ENCODE assay signal across 1 cellular context in the genomic region with DNA sequence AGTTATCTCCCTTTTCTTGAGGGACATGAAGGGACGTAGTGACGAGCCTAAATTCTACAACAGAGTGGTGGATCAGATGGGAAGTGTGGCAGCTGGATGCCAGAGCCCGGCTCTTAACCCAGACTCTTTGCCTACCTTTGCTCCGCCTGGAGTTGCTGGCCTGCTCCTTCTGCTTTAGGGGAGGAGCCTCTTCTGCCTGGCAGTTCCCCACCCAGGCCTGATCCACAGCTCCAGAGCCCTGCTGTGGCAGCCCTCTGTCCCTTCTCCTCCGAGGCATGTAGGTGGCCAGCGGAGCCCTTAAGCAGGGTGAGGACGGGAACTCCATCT.
TF ChIP-seq lines count a peak whose summit lies in the region.

No MANE protein-coding gene starts in this region.

TF ChIP-seq in endothelial cell of umbilical vein, 7 proteins besides CTCF, POLR2A, EP300 and RAD21:
- no peak for TF ChIP-seq GATA2 (IDR thresholded peaks at IDR 0.05; ENCODE audit: insufficient read depth, insufficient read length, low read depth, low read length)
